ENCODE assay signal across 1 cellular context in the genomic region with DNA sequence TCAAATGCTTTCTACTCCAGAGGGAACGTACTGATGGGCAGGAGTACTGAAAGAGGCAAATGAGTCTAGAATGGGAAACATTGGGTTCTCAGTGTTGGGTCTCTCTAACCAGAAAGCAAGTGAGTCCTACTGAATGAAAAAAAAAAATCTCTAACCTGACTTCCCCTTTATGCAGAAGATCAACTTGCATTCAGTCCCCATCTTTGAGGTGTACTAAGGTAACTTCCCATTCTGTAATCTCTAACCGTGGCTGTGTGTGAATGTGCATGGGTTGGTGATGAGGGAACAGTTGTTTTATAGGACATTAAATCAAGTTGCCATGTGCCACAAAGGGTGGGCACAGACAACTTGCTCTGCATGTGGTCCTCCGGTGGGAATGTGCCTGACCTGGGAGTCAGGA.
TF ChIP-seq lines count a peak whose summit lies in the region.

No MANE protein-coding gene starts in this region.

TF ChIP-seq in H1, 55 proteins besides CTCF, POLR2A, EP300 and RAD21:
- TF ChIP-seq, protein P1, sequence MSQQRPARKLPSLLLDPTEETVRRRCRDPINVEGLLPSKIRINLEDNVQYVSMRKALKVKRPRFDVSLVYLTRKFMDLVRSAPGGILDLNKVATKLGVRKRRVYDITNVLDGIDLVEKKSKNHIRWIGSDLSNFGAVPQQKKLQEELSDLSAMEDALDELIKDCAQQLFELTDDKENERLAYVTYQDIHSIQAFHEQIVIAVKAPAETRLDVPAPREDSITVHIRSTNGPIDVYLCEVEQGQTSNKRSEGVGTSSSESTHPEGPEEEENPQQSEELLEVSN (IDR thresholded peaks at IDR 0.05), result no peak
- TF ChIP-seq RBBP5 (IDR thresholded peaks at IDR 0.05; ENCODE audit: borderline replicate concordance, low read depth, low read length) (no peak), ASH2L (IDR thresholded peaks at IDR 0.05; ENCODE audit: low read length) (no peak), KDM5A (IDR thresholded peaks at IDR 0.05; ENCODE audit: low read length) (no peak), BACH1 (IDR thresholded peaks at IDR 0.05; ENCODE audit: low read length) (no peak), SP4 (IDR thresholded peaks at IDR 0.05; ENCODE audit: low read length) (no peak), RFX5 (IDR thresholded peaks at IDR 0.05; ENCODE audit: borderline replicate concordance, low read depth, low read length) (no peak), GABPA (IDR thresholded peaks at IDR 0.05; ENCODE audit: borderline replicate concordance, insufficient read depth, low read length) (no peak), CTBP2 (IDR thresholded peaks at IDR 0.05; ENCODE audit: borderline replicate concordance, insufficient read depth, insufficient read length, low read length) (no peak)
- TF ChIP-seq, protein P2, sequence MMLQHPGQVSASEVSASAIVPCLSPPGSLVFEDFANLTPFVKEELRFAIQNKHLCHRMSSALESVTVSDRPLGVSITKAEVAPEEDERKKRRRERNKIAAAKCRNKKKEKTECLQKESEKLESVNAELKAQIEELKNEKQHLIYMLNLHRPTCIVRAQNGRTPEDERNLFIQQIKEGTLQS (IDR thresholded peaks at IDR 0.05; ENCODE audit: insufficient read depth, low read depth, low read length), result no peak
